5 cellular contexts compared by ENCODE assay signal in genomic region chr7:103656221-103656620, GRCh38.
"Had no signal": no experiment of that assay in that cellular context is flagged by ENCODE, and none has a peak within 500 bp of the region (broad histone marks: within the 10 kb centered on the region; RNA-seq: fewer than 3 reads in every experiment).

No MANE protein-coding gene starts in this region.

- H3K27ac ChIP-seq: GM23248 had no signal

- DNase-seq: GM23248, GOT3, H9, HCEC 1CT, KG1 had no signal

- H3K4me3 ChIP-seq: GM23248 had no signal

- H3K9ac ChIP-seq: GM23248 had no signal

- H2AFZ ChIP-seq: GM23248 had no signal
